Comparison of ENCODE assay signal across 11 cellular contexts in the genomic region with DNA sequence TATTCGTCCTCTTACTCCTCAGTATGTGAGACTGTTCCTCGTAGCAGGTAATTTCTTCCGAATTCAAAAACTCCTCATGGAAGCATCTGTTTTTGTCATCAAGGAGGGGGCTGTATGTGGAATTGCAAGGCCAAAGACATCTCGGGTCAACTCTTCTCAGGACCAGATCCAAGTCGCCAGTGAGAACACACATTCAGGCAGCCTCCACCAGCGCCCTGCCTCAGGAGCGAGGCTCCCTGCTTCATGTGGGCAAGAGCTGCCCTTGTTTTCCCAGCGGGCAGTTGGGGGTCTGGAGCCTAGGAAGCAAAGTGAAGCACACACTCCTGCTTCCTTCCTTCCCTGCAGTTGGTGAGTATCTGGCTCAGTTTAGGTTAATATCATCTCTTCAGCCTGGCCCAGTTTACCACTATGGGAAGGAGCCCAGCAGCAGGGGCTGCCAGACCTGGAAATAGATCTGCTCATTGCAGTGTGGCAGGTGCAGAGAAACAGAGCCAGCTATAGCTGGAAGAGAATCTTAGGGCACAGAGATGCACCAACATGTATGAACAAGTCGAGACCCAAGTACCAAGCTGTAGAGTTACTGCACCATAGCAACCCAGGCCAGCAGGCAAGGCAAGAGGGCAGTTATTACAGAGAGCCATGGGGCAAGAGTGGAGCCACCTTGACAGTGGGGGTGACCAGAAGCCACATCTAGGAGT. TPM values are rescaled to one million over a fixed set of nuclear protein-coding genes. Genes with fewer than 3 reads are reported as not detected.
DNase-seq lines count a peak whose midpoint lies in the region; ATAC-seq and TF ChIP-seq lines count a peak whose summit lies in the region.
"Had no signal": no experiment of that assay in that cellular context is flagged by ENCODE, and none has a peak within 500 bp of the region (broad histone marks: within the 10 kb centered on the region; RNA-seq: fewer than 3 reads in every experiment).

No MANE protein-coding gene starts in this region.

- TF ChIP-seq CTCF in Loucy (conservative IDR thresholded peaks at IDR 0.05; ENCODE audit: low read length): no peak
- no peak for TF ChIP-seq CTCF in GM23338 (conservative IDR thresholded peaks at IDR 0.05; ENCODE audit: low read depth in 2 of 2)
- TF ChIP-seq CTCF in upper lobe of right lung (IDR thresholded peaks at IDR 0.05): no peak

- peak overlapping the region in 3 of 8 donors; percentile 23 to 41 (median 38) for H3K4me3 Mint-ChIP-seq in CD4-positive, alpha-beta memory T cell
- H3K4me3 Mint-ChIP-seq in activated CD8-positive, alpha-beta T cell treated with anti-CD3 and anti-CD28 coated beads, Interleukin-2, amount 10 ng/mL, durations not matched to agents 7 days and 5 days: no peak overlapping the region
- no peak overlapping the region for H3K4me3 Mint-ChIP-seq in GM23338

- no peaks in the 10 kb centered on the region for H3K9me3 ChIP-seq in CD4-positive, alpha-beta memory T cell (ENCODE audit: control insufficient read depth in 1 of 2, low read length in 2 of 2)
- H3K9me3 ChIP-seq in Loucy (ENCODE audit: insufficient read depth, low read depth, low read length) (no peaks in the 10 kb centered on the region), right cardiac atrium (ENCODE audit: control insufficient read depth, low read length) (no peaks in the 10 kb centered on the region), upper lobe of right lung (no peaks in the 10 kb centered on the region)
- H3K9me3 ChIP-seq: suprapubic skin had no signal

- H3K4me2 ChIP-seq in Loucy (ENCODE audit: low read depth, low read length, poor library complexity, severe bottlenecking) (no peak overlapping the region), GM23338 (no peak overlapping the region)

- intact Hi-C loops in CD4-positive, alpha-beta memory T cell (cut with micrococcal nuclease): no loop called here
- intact Hi-C loops in right cardiac atrium (cut with DNase I): no loop called here
- intact Hi-C loops in upper lobe of right lung (cut with DNase I): no loop called here

- WGBS in right cardiac atrium: 84% methylated on average over 9 of the region's 9 CpGs

- ATAC-seq in activated CD8-positive, alpha-beta T cell treated with anti-CD3 and anti-CD28 coated beads, Interleukin-2, amount 10 ng/mL, durations not matched to agents 7 days and 5 days: no peak
- ATAC-seq in right cardiac atrium (no peak), GM23338 (no peak), upper lobe of right lung (no peak)

- H3K36me3 ChIP-seq in CD4-positive, alpha-beta memory T cell (ENCODE audit: insufficient read depth, low read length): no peaks in the 10 kb centered on the region
- no peaks in the 10 kb centered on the region; the same call in 1 of the 2 replicates for H3K36me3 ChIP-seq in Loucy (ENCODE audit: insufficient read depth, low read length)
- H3K36me3 ChIP-seq in GM23338 (ENCODE audit: insufficient read depth): no peaks in the 10 kb centered on the region
- H3K36me3 ChIP-seq in upper lobe of right lung: no peaks in the 10 kb centered on the region
- H3K36me3 ChIP-seq: suprapubic skin had no signal

- peak overlapping the region; percentile 65 for H3K27ac ChIP-seq in CD4-positive, alpha-beta memory T cell (ENCODE audit: low read depth, low read length)
- H3K27ac ChIP-seq in right cardiac atrium (ENCODE audit: low read length): peak overlapping the region; percentile 10
- H3K27ac ChIP-seq in GM23338 (ENCODE audit: low read depth): no peak overlapping the region
- no peak overlapping the region for H3K27ac ChIP-seq in upper lobe of right lung
- H3K27ac ChIP-seq: suprapubic skin had no signal

- no peaks in the 10 kb centered on the region for H4K20me1 ChIP-seq in Loucy (ENCODE audit: insufficient read depth, low read length, poor library complexity, severe bottlenecking)
- H4K20me1 ChIP-seq in GM23338 (replicated peaks; ENCODE audit: insufficient read depth): no peaks in the 10 kb centered on the region

- peaks cover 27% of the 10 kb centered on the region for H3K4me1 ChIP-seq in CD4-positive, alpha-beta memory T cell (ENCODE audit: insufficient read depth, low read length)
- H3K4me1 ChIP-seq in Loucy (ENCODE audit: insufficient read depth, low read length, poor library complexity, severe bottlenecking) (peaks cover 22% of the 10 kb centered on the region), right cardiac atrium (ENCODE audit: control insufficient read depth, insufficient read depth, low read length) (peaks cover 12% of the 10 kb centered on the region), GM23338 (ENCODE audit: insufficient read depth) (no peaks in the 10 kb centered on the region; the same call in 1 of the 2 replicates), upper lobe of right lung (peaks cover 9% of the 10 kb centered on the region)

- H3K27ac Mint-ChIP-seq in CD4-positive, alpha-beta memory T cell: peak overlapping the region; percentile 76 to 98 (median 91)
- H3K27ac Mint-ChIP-seq in activated CD8-positive, alpha-beta T cell treated with anti-CD3 and anti-CD28 coated beads, Interleukin-2, amount 10 ng/mL, durations not matched to agents 7 days and 5 days: peak overlapping the region; percentile 96
- H3K27ac Mint-ChIP-seq in GM23338: no peak overlapping the region; the same call in 1 of the 2 replicates

- H3K4me3 ChIP-seq in CD4-positive, alpha-beta memory T cell (ENCODE audit: low read length in 2 of 2): no peak overlapping the region
- H3K4me3 ChIP-seq in Loucy (ENCODE audit: low read length, poor library complexity, severe bottlenecking): no peak overlapping the region
- H3K4me3 ChIP-seq in right cardiac atrium (ENCODE audit: low read length): no peak overlapping the region
- no peak overlapping the region for H3K4me3 ChIP-seq in GM23338
- no peak overlapping the region for H3K4me3 ChIP-seq in upper lobe of right lung
- H3K4me3 ChIP-seq: suprapubic skin had no signal

- POLR2A ChIA-PET in CD4-positive, alpha-beta memory T cell (lab: Charles Lee; ENCODE audit: partially characterized antibody): interaction anchor here (0.7 to 4.6 kb wide), 3 partner anchors 21 to 66 kb away, joined by 3 to 37 read pairs (median 8); a partner anchor contains a TSS
- POLR2A ChIA-PET in activated CD8-positive, alpha-beta T cell treated with anti-CD3 and anti-CD28 coated beads, Interleukin-2, amount 10 ng/mL, durations not matched to agents 7 days and 5 days (lab: Charles Lee): interaction anchor here (0.6 to 2.2 kb wide), 3 partner anchors 15 to 327 kb away, joined by 3 to 12 read pairs (median 4); a partner anchor contains a TSS

- peak overlapping the region; percentile 61 for H3K9ac ChIP-seq in Loucy (ENCODE audit: low read depth, low read length, poor library complexity, severe bottlenecking)

- H3K9me3 Mint-ChIP-seq in CD4-positive, alpha-beta memory T cell: no peaks in the 10 kb centered on the region
- H3K9me3 Mint-ChIP-seq in activated CD8-positive, alpha-beta T cell treated with anti-CD3 and anti-CD28 coated beads, Interleukin-2, amount 10 ng/mL, durations not matched to agents 7 days and 5 days (ENCODE audit: insufficient read depth): no peaks in the 10 kb centered on the region
- H3K9me3 Mint-ChIP-seq in GM23338: no peaks in the 10 kb centered on the region

- H3K9me2 ChIP-seq in Loucy (replicated peaks; ENCODE audit: low read depth, low read length) (no peaks in the 10 kb centered on the region), GM23338 (ENCODE audit: insufficient read depth) (peaks cover 4% of the 10 kb centered on the region; the same call in 1 of the 2 replicates)

- CTCF ChIA-PET in CD4-positive, alpha-beta memory T cell (lab: Charles Lee; ENCODE audit: partially characterized antibody): interaction anchor here (0.9 to 3.1 kb wide), 5 partner anchors 7 to 66 kb away, joined by 3 to 10 read pairs (median 3); no protein-coding TSS in a partner anchor
- CTCF ChIA-PET in activated CD8-positive, alpha-beta T cell treated with anti-CD3 and anti-CD28 coated beads, Interleukin-2, amount 10 ng/mL, durations not matched to agents 7 days and 5 days (lab: Charles Lee): interaction anchor here (0.8 to 2.0 kb wide), 6 partner anchors 19 to 248 kb away, joined by 3 to 9 read pairs (median 4); a partner anchor contains a TSS

- DNase-seq in CD4-positive, alpha-beta memory T cell: no peak
- no peak for DNase-seq in activated CD8-positive, alpha-beta T cell treated with anti-CD3 and anti-CD28 coated beads, Interleukin-2, amount 10 ng/mL, durations not matched to agents 7 days and 5 days
- DNase-seq in right cardiac atrium (no peak), GM23338 (ENCODE audit: low spot score) (no peak), upper lobe of right lung (no peak), NCI-H748 treated with DMSO at 0.1 percent for 48 hours (lab: John Stamatoyannopoulos, UW) (no peak), SIG-M5 (lab: John Stamatoyannopoulos, UW) (no peak)
- DNase-seq: NCI-H524, SHP77 treated with DMSO at 0.1 percent for 48 hours had no signal

- H3K27me3 ChIP-seq in CD4-positive, alpha-beta memory T cell (ENCODE audit: insufficient read depth, low read length): no peaks in the 10 kb centered on the region
- H3K27me3 ChIP-seq in Loucy (ENCODE audit: insufficient read depth, low read length, poor library complexity, severe bottlenecking): no peaks in the 10 kb centered on the region
- no peaks in the 10 kb centered on the region for H3K27me3 ChIP-seq in right cardiac atrium (ENCODE audit: control insufficient read depth, insufficient read depth)
- no peaks in the 10 kb centered on the region for H3K27me3 ChIP-seq in GM23338 (ENCODE audit: insufficient read depth)
- no peaks in the 10 kb centered on the region for H3K27me3 ChIP-seq in upper lobe of right lung
- H3K27me3 ChIP-seq: suprapubic skin had no signal

- no peaks in the 10 kb centered on the region for H3K79me2 ChIP-seq in Loucy (ENCODE audit: insufficient read depth, low read length)
- H3K79me2 ChIP-seq in GM23338 (replicated peaks; ENCODE audit: insufficient read depth): no peaks in the 10 kb centered on the region

- H3K27me3 Mint-ChIP-seq in CD4-positive, alpha-beta memory T cell: no peaks in the 10 kb centered on the region
- H3K27me3 Mint-ChIP-seq in activated CD8-positive, alpha-beta T cell treated with anti-CD3 and anti-CD28 coated beads, Interleukin-2, amount 10 ng/mL, durations not matched to agents 7 days and 5 days (ENCODE audit: low read depth): no peaks in the 10 kb centered on the region
- peaks cover 4% of the 10 kb centered on the region for H3K27me3 Mint-ChIP-seq in GM23338 (ENCODE audit: insufficient read depth, low read depth, poor library complexity)

- H2AFZ ChIP-seq in Loucy (ENCODE audit: low read length): no peak overlapping the region
- no peak overlapping the region for H2AFZ ChIP-seq in GM23338

- H3K36me3 Mint-ChIP-seq in CD4-positive, alpha-beta memory T cell: no peaks in the 10 kb centered on the region
- peaks cover 10% of the 10 kb centered on the region for H3K36me3 Mint-ChIP-seq in activated CD8-positive, alpha-beta T cell treated with anti-CD3 and anti-CD28 coated beads, Interleukin-2, amount 10 ng/mL, durations not matched to agents 7 days and 5 days (ENCODE audit: low read depth)
- H3K36me3 Mint-ChIP-seq in GM23338 (ENCODE audit: low read depth): no peaks in the 10 kb centered on the region

- peaks cover 22 to 46% (median 32%) of the 10 kb centered on the region in 4 donors for H3K4me1 Mint-ChIP-seq in CD4-positive, alpha-beta memory T cell
- peaks cover 41% of the 10 kb centered on the region for H3K4me1 Mint-ChIP-seq in activated CD8-positive, alpha-beta T cell treated with anti-CD3 and anti-CD28 coated beads, Interleukin-2, amount 10 ng/mL, durations not matched to agents 7 days and 5 days (ENCODE audit: low read depth)
- H3K4me1 Mint-ChIP-seq in GM23338: peaks cover 15% of the 10 kb centered on the region

- H3F3A ChIP-seq in Loucy (ENCODE audit: low read depth) (no peaks in the 10 kb centered on the region), GM23338 (replicated peaks; ENCODE audit: low read depth) (no peaks in the 10 kb centered on the region)

RNA-seq across cellular contexts. Expression of a gene that starts 25.3 kb away (rescaled TPM):
- total RNA-seq in CD4-positive, alpha-beta memory T cell: 10 to 100 TPM; 45.1 to 45.6 TPM
- 10 to 100 TPM; 27.3 to 46.0 TPM for polyA plus RNA-seq in CD4-positive, alpha-beta memory T cell
- 10 to 100 TPM; 31.8 to 34.2 TPM for total RNA-seq in activated CD8-positive, alpha-beta T cell treated with anti-CD3 and anti-CD28 coated beads, Interleukin-2, amount 10 ng/mL, durations not matched to agents 7 days and 5 days
- 10 to 100 TPM; 77.8 to 90.0 (median 84.8) TPM for total RNA-seq in right cardiac atrium
- 37.0 TPM for polyA plus RNA-seq in right cardiac atrium
- 19.9 and 24.6 TPM in 2 replicates for total RNA-seq in GM23338 (2014; rRNA removed; shearing (Covaris generic))
- 4.5 and 4.9 TPM in 2 replicates for polyA plus RNA-seq in GM23338 (2016; fragmentation: Nextera tagmentation; extraction: Ambion mirVana)
- total RNA-seq in upper lobe of right lung: 67.3 TPM

RNA-seq across cellular contexts. Expression of a gene that starts 25.5 kb away (rescaled TPM):
- total RNA-seq in CD4-positive, alpha-beta memory T cell: 10 to 100 TPM; 78.3 to 87.3 TPM
- 100 to 1,000 TPM in 1 of 2 donors, 10 to 100 TPM in 1; 94.3 to 111 TPM for polyA plus RNA-seq in CD4-positive, alpha-beta memory T cell
- total RNA-seq in activated CD8-positive, alpha-beta T cell treated with anti-CD3 and anti-CD28 coated beads, Interleukin-2, amount 10 ng/mL, durations not matched to agents 7 days and 5 days: 10 to 100 TPM; 64.9 to 65.9 TPM
- total RNA-seq in right cardiac atrium: 10 to 100 TPM; 52.2 to 60.5 (median 56.0) TPM
- 30.3 TPM for polyA plus RNA-seq in right cardiac atrium
- 87.0 and 119 TPM in 2 replicates for total RNA-seq in GM23338 (2014; rRNA removed; shearing (Covaris generic))
- 44.1 and 48.8 TPM in 2 replicates for polyA plus RNA-seq in GM23338 (2016; fragmentation: Nextera tagmentation; extraction: Ambion mirVana)
- total RNA-seq in upper lobe of right lung: 61.7 TPM

RNA-seq across cellular contexts. Expression of a gene that starts 31.9 kb away (rescaled TPM):
- 10 to 100 TPM; 84.9 to 92.9 TPM for total RNA-seq in CD4-positive, alpha-beta memory T cell
- polyA plus RNA-seq in CD4-positive, alpha-beta memory T cell: 100 to 1,000 TPM; 109 to 196 TPM
- total RNA-seq in activated CD8-positive, alpha-beta T cell treated with anti-CD3 and anti-CD28 coated beads, Interleukin-2, amount 10 ng/mL, durations not matched to agents 7 days and 5 days: 100 to 1,000 TPM; 139 to 143 TPM
- total RNA-seq in right cardiac atrium (100 to 1,000 TPM; 142 to 184 (median 156) TPM), upper lobe of right lung (156 TPM)
- polyA plus RNA-seq in right cardiac atrium (61.9 TPM), GM23338 (2016; fragmentation: Nextera tagmentation; extraction: Ambion mirVana) (72.0 and 72.2 TPM in 2 replicates)
- 222 TPM in 2 replicates for total RNA-seq in GM23338 (2014; rRNA removed; shearing (Covaris generic))

Comparison
In these comparisons a context has a peak if more than half of its experiments do, and no peak if none do; other contexts are left out.
1. H3K27ac ChIP-seq: peak in CD4-positive, alpha-beta memory T cell (single experiment) and right cardiac atrium (single experiment); none in GM23338 (single experiment) and upper lobe of right lung (single experiment).